In the genomic region with DNA sequence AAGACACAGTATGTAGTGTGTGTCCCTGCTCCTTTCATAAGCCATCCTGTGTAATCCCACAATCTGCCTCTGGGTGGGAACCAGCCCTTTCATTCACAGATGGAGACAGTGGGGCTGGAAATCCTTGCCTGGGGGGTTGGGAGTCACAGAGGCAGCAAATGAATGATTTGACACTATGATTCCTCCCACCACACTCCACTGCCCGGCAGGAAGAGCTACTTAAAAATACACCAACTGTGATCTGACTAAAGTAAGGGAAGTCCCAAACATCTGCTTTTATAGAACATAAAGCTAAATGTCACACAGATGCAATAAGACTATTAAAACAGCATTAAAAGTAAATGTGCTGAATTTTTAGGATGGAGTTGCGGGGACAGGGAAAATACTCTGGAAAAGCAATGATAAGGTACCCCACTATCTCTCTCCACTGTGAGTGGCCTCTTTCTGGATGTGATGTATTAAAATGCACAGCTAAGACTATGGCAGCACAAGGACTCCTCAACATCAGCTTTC, we compare ENCODE assay signal across 1 cellular context.
TF ChIP-seq lines count a peak whose summit lies in the region.

No MANE protein-coding gene starts in this region.

TF ChIP-seq in H1, 55 proteins besides CTCF, POLR2A, EP300 and RAD21 (continued from another document):
- TF ChIP-seq, protein P1, sequence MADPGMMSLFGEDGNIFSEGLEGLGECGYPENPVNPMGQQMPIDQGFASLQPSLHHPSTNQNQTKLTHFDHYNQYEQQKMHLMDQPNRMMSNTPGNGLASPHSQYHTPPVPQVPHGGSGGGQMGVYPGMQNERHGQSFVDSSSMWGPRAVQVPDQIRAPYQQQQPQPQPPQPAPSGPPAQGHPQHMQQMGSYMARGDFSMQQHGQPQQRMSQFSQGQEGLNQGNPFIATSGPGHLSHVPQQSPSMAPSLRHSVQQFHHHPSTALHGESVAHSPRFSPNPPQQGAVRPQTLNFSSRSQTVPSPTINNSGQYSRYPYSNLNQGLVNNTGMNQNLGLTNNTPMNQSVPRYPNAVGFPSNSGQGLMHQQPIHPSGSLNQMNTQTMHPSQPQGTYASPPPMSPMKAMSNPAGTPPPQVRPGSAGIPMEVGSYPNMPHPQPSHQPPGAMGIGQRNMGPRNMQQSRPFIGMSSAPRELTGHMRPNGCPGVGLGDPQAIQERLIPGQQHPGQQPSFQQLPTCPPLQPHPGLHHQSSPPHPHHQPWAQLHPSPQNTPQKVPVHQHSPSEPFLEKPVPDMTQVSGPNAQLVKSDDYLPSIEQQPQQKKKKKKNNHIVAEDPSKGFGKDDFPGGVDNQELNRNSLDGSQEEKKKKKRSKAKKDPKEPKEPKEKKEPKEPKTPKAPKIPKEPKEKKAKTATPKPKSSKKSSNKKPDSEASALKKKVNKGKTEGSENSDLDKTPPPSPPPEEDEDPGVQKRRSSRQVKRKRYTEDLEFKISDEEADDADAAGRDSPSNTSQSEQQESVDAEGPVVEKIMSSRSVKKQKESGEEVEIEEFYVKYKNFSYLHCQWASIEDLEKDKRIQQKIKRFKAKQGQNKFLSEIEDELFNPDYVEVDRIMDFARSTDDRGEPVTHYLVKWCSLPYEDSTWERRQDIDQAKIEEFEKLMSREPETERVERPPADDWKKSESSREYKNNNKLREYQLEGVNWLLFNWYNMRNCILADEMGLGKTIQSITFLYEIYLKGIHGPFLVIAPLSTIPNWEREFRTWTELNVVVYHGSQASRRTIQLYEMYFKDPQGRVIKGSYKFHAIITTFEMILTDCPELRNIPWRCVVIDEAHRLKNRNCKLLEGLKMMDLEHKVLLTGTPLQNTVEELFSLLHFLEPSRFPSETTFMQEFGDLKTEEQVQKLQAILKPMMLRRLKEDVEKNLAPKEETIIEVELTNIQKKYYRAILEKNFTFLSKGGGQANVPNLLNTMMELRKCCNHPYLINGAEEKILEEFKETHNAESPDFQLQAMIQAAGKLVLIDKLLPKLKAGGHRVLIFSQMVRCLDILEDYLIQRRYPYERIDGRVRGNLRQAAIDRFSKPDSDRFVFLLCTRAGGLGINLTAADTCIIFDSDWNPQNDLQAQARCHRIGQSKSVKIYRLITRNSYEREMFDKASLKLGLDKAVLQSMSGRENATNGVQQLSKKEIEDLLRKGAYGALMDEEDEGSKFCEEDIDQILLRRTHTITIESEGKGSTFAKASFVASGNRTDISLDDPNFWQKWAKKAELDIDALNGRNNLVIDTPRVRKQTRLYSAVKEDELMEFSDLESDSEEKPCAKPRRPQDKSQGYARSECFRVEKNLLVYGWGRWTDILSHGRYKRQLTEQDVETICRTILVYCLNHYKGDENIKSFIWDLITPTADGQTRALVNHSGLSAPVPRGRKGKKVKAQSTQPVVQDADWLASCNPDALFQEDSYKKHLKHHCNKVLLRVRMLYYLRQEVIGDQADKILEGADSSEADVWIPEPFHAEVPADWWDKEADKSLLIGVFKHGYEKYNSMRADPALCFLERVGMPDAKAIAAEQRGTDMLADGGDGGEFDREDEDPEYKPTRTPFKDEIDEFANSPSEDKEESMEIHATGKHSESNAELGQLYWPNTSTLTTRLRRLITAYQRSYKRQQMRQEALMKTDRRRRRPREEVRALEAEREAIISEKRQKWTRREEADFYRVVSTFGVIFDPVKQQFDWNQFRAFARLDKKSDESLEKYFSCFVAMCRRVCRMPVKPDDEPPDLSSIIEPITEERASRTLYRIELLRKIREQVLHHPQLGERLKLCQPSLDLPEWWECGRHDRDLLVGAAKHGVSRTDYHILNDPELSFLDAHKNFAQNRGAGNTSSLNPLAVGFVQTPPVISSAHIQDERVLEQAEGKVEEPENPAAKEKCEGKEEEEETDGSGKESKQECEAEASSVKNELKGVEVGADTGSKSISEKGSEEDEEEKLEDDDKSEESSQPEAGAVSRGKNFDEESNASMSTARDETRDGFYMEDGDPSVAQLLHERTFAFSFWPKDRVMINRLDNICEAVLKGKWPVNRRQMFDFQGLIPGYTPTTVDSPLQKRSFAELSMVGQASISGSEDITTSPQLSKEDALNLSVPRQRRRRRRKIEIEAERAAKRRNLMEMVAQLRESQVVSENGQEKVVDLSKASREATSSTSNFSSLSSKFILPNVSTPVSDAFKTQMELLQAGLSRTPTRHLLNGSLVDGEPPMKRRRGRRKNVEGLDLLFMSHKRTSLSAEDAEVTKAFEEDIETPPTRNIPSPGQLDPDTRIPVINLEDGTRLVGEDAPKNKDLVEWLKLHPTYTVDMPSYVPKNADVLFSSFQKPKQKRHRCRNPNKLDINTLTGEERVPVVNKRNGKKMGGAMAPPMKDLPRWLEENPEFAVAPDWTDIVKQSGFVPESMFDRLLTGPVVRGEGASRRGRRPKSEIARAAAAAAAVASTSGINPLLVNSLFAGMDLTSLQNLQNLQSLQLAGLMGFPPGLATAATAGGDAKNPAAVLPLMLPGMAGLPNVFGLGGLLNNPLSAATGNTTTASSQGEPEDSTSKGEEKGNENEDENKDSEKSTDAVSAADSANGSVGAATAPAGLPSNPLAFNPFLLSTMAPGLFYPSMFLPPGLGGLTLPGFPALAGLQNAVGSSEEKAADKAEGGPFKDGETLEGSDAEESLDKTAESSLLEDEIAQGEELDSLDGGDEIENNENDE (IDR thresholded peaks at IDR 0.05; ENCODE audit: insufficient replicate concordance, low read length): no peak
- TF ChIP-seq GTF2F1 (IDR thresholded peaks at IDR 0.05; ENCODE audit: borderline replicate concordance, low read depth, low read length) (no peak), PHF8 (conservative IDR thresholded peaks at IDR 0.05; ENCODE audit: low read depth, low read length) (no peak), TAF7 (optimal IDR thresholded peaks at IDR 0.05; ENCODE audit: borderline replicate concordance, low read depth, low read length) (no peak), KDM1A (IDR thresholded peaks at IDR 0.05; ENCODE audit: borderline replicate concordance, low read length) (no peak), RXRA (IDR thresholded peaks at IDR 0.05; ENCODE audit: insufficient read depth, low read depth, low read length) (no peak), CREB1 (IDR thresholded peaks at IDR 0.05) (no peak)
